Comparison of ENCODE assay signal across 1 cellular context in genomic region chr19:23395041-23395721, GRCh38.
TF ChIP-seq lines count a peak whose summit lies in the region.

ZNF91 (minus strand) TSS chr19:23395471; CDS start chr19:23395354, 117 bp downstream.

TF ChIP-seq in GM23338, 12 proteins besides CTCF, POLR2A, EP300 and RAD21 (continued from another document):
- TF ChIP-seq ZNF462 (CRISPR knock-in tag; IDR thresholded peaks at IDR 0.05), result no peak
- no peak for TF ChIP-seq EZH2 (IDR thresholded peaks at IDR 0.05; ENCODE audit: low read depth, unreplicated experiment)
- peak; percentile 50; the same call in 1 of the 2 replicates for TF ChIP-seq ETS1 (IDR thresholded peaks at IDR 0.05)
